In the genomic region with DNA sequence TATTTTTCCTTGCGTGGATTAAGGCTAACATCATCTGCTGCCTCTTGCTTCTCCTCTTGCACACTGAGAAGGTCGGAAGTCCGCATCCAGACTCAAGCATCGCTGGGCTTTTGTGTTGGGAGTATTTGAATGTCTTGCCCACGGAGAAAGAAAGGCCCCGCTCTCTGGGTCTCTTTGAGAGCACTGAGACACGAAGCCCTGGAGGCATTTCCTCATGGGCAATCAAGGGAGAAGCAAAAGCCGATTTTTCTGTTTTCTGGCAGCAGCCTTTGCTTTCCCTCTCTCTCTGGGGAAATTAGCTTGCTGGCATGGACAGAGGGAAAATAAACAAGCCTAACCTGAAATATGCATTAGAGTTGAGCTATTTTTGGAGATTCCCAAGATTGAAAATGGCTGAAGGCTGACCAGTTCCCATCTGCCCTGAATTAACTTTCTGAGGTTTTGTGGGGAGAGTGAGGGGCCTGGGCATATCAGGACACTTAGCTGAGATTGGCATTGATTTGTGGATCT, we compare ENCODE assay signal across 25 cellular contexts.
"Had no signal": no experiment of that assay in that cellular context is flagged by ENCODE, and none has a peak within 500 bp of the region (broad histone marks: within the 10 kb centered on the region; RNA-seq: fewer than 3 reads in every experiment).

No MANE protein-coding gene starts in this region.

- H3K4me3 Mint-ChIP-seq: activated CD8-positive, alpha-beta T cell treated with anti-CD3 and anti-CD28 coated beads for 36 hours; activated T-cell treated with anti-CD3 and anti-CD28 coated beads, Interleukin-2, amount 50 U/mL, for 4 hours; central memory CD8-positive, alpha-beta T cell; dendritic cell treated with granulocyte-macrophage colony-stimulating factor and Interleukin-4, amounts not matched to agents 40 ng/mL and 50 ng/mL, for 4 days; effector memory CD8-positive, alpha-beta T cell; naive thymus-derived CD8-positive, alpha-beta T cell; WTC11 had no signal

- H3K36me3 ChIP-seq: adrenal gland, brain microvascular endothelial cell, right lobe of liver had no signal

- H3K9me3 ChIP-seq: adrenal gland, psoas muscle, right lobe of liver, testis had no signal

- H3K4me1 ChIP-seq: adrenal gland, psoas muscle, right lobe of liver, testis had no signal

- H3K27ac Mint-ChIP-seq: activated CD8-positive, alpha-beta T cell treated with anti-CD3 and anti-CD28 coated beads for 36 hours; dendritic cell treated with granulocyte-macrophage colony-stimulating factor and Interleukin-4, amounts not matched to agents 40 ng/mL and 50 ng/mL, for 4 days; effector memory CD8-positive, alpha-beta T cell; WTC11 had no signal

- H3K4me3 ChIP-seq: adrenal gland, hepatocyte, psoas muscle, right lobe of liver, smooth muscle cell, testis had no signal

- H3K9me3 Mint-ChIP-seq: activated CD8-positive, alpha-beta T cell treated with anti-CD3 and anti-CD28 coated beads for 36 hours; dendritic cell treated with granulocyte-macrophage colony-stimulating factor and Interleukin-4, amounts not matched to agents 40 ng/mL and 50 ng/mL, for 4 days; effector memory CD8-positive, alpha-beta T cell had no signal

- ATAC-seq: activated CD8-positive, alpha-beta T cell treated with anti-CD3 and anti-CD28 coated beads for 36 hours; activated T-cell treated with anti-CD3 and anti-CD28 coated beads, Interleukin-2, amount 50 U/mL, for 4 hours; effector memory CD8-positive, alpha-beta T cell; left ventricle myocardium superior; naive thymus-derived CD8-positive, alpha-beta T cell; psoas muscle; right lobe of liver; stimulated activated naive CD8-positive, alpha-beta T cell treated with anti-CD3 and anti-CD28 coated beads, Interleukin-15, Interleukin-2, amounts not matched to agents 100 U/mL and 50 U/mL, for 24 hours; WTC11 had no signal

- H3K4me1 Mint-ChIP-seq: central memory CD8-positive, alpha-beta T cell; naive thymus-derived CD8-positive, alpha-beta T cell; WTC11 had no signal

- DNase-seq: activated CD4-positive, alpha-beta T cell treated with anti-CD3 and anti-CD28 coated beads for 4 hours; activated CD8-positive, alpha-beta T cell treated with anti-CD3 and anti-CD28 coated beads for 36 hours; activated effector memory CD4-positive, alpha-beta T cell treated with Interleukin-2 at 50 U/mL for 16 hours; activated naive CD4-positive, alpha-beta T cell treated with anti-CD3 and anti-CD28 coated beads, Interleukin-2, amount 50 U/mL, for 16 hours; activated T-cell treated with anti-CD3 and anti-CD28 coated beads, Interleukin-2, amount 50 U/mL, for 4 hours; adrenal gland; brain microvascular endothelial cell; effector memory CD8-positive, alpha-beta T cell; left ventricle myocardium superior; mesenchymal stem cell; naive thymus-derived CD8-positive, alpha-beta T cell; nucleus accumbens; psoas muscle; right lobe of liver; stimulated activated CD4-positive, alpha-beta T cell treated with anti-CD3 and anti-CD28 coated beads, Interleukin-4, amount 100 ng/mL, for 4 hours; stimulated activated CD8-positive, alpha-beta memory T cell treated with anti-CD3 and anti-CD28 coated beads, Interleukin-4, amount 100 ng/mL, for 48 hours; stimulated activated naive CD8-positive, alpha-beta T cell treated with anti-CD3 and anti-CD28 coated beads, Interleukin-15, Interleukin-2, amounts not matched to agents 100 U/mL and 50 U/mL, for 24 hours; T-helper 2 cell; testis had no signal

- H3K27me3 ChIP-seq: adrenal gland, brain microvascular endothelial cell, hepatocyte, right lobe of liver, testis had no signal

- H3K27ac ChIP-seq: adrenal gland, brain microvascular endothelial cell, epithelial cell of prostate, hepatocyte, psoas muscle, right lobe of liver, testis had no signal
